21 cellular contexts compared by ENCODE assay signal in genomic region chr3:115018694-115019093, GRCh38.
"Had no signal": no experiment of that assay in that cellular context is flagged by ENCODE, and none has a peak within 500 bp of the region (broad histone marks: within the 10 kb centered on the region; RNA-seq: fewer than 3 reads in every experiment).

No MANE protein-coding gene starts in this region.

- H3K4me1 ChIP-seq: foreskin keratinocyte, psoas muscle had no signal

- DNase-seq: cortex of kidney; dorsolateral prefrontal cortex; effector CD8-positive, alpha-beta T cell; esophagus squamous epithelium; foreskin keratinocyte; heart right ventricle; left ventricle myocardium inferior; mesendoderm; naive thymus-derived CD4-positive, alpha-beta T cell; nephron progenitor cell; psoas muscle; stimulated activated CD4-positive, alpha-beta T cell treated with anti-CD3 and anti-CD28 coated beads, Interleukin-1b, Interleukin-23, amount 100 ng/mL, for 48 hours; stimulated activated CD4-positive, alpha-beta T cell treated with anti-CD3 and anti-CD28 coated beads, Interleukin-4, amount 100 ng/mL, for 24 hours; upper lobe of left lung; uterus had no signal

- H3K36me3 ChIP-seq: esophagus squamous epithelium, upper lobe of left lung, uterus had no signal

- H3K27ac ChIP-seq: epithelial cell of prostate, foreskin keratinocyte, heart right ventricle, left ventricle myocardium inferior, parathyroid adenoma, psoas muscle, upper lobe of left lung had no signal

- H3K9me3 ChIP-seq: uterus had no signal

- H3K4me3 ChIP-seq: dorsolateral prefrontal cortex, esophagus squamous epithelium, heart right ventricle, left ventricle myocardium inferior, psoas muscle, upper lobe of left lung, uterus had no signal

- FAIRE-seq: keratinocyte had no signal

- ATAC-seq: foreskin keratinocyte; naive thymus-derived CD4-positive, alpha-beta T cell; stimulated activated memory B cell treated with anti-CD40 and anti-IgM and Interleukin-4, amounts not matched to agents 10 μg/mL and 1 μg/mL and 100 μg/mL, for 72 hours had no signal

- H3K27ac Mint-ChIP-seq: naive thymus-derived CD4-positive, alpha-beta T cell; nephron progenitor cell; stimulated activated memory B cell treated with anti-CD40 and anti-IgM and Interleukin-4, amounts not matched to agents 10 μg/mL and 1 μg/mL and 100 μg/mL, for 72 hours; stimulated activated naive CD8-positive, alpha-beta T cell treated with anti-CD3 and anti-CD28 coated beads, Interleukin-15, Interleukin-2, amounts not matched to agents 100 ng/mL and 50 ng/mL, for 24 hours had no signal

- H3K4me1 Mint-ChIP-seq: nephron progenitor cell had no signal

- H3K27me3 Mint-ChIP-seq: central memory CD8-positive, alpha-beta T cell; naive thymus-derived CD4-positive, alpha-beta T cell; stimulated activated memory B cell treated with anti-CD40 and anti-IgM and Interleukin-4, amounts not matched to agents 10 μg/mL and 1 μg/mL and 100 μg/mL, for 72 hours; stimulated activated naive CD8-positive, alpha-beta T cell treated with anti-CD3 and anti-CD28 coated beads, Interleukin-15, Interleukin-2, amounts not matched to agents 100 ng/mL and 50 ng/mL, for 24 hours had no signal

- H3K4me3 Mint-ChIP-seq: central memory CD8-positive, alpha-beta T cell; naive thymus-derived CD4-positive, alpha-beta T cell; nephron progenitor cell; stimulated activated memory B cell treated with anti-CD40 and anti-IgM and Interleukin-4, amounts not matched to agents 10 μg/mL and 1 μg/mL and 100 μg/mL, for 72 hours; stimulated activated naive CD8-positive, alpha-beta T cell treated with anti-CD3 and anti-CD28 coated beads, Interleukin-15, Interleukin-2, amounts not matched to agents 100 ng/mL and 50 ng/mL, for 24 hours had no signal

- H3K27me3 ChIP-seq: dorsolateral prefrontal cortex, esophagus squamous epithelium, foreskin keratinocyte, heart right ventricle, upper lobe of left lung, uterus had no signal
